In the genomic region with DNA sequence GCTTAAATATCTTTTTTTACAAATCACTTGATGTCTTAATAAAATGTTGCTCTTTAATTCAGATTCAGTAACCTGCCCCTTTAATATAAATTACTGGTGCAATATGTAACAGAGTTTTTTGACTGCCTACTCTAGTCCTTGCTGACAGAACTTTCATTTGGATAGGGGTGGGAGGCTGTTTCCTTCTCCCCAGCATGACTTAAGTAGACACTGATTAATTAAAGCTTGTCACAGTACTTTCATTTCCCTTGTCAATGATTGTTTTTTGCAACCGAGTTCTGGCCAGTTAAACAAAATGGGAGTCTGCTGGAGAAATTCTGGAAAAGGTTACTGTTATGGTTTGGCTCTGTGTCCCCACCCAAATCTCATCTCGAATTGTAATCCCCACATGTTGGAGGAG, we compare ENCODE assay signal across 21 cellular contexts. TPM values are rescaled to one million over a fixed set of nuclear protein-coding genes. Genes with fewer than 3 reads are reported as not detected.
DNase-seq lines count a peak whose midpoint lies in the region; ATAC-seq and TF ChIP-seq lines count a peak whose summit lies in the region.
"Had no signal": no experiment of that assay in that cellular context is flagged by ENCODE, and none has a peak within 500 bp of the region (broad histone marks: within the 10 kb centered on the region; RNA-seq: fewer than 3 reads in every experiment).

No MANE protein-coding gene starts in this region.

- H3K4me2 ChIP-seq in SK-N-SH = no peak overlapping the region

- H3K79me2 ChIP-seq in SK-N-SH (ENCODE audit: insufficient read depth) = no peaks in the 10 kb centered on the region

- TF ChIP-seq EP300 in SK-N-SH (IDR thresholded peaks at IDR 0.05; ENCODE audit: borderline replicate concordance in 1 of 2, low read depth in 1 of 2, low read length in 1 of 2) (no peak), suprapubic skin (IDR thresholded peaks at IDR 0.05) (no peak)

- H3K36me3 ChIP-seq in SK-N-SH (replicated peaks in 1 of 2; ENCODE audit: control insufficient read depth in 1 of 2, insufficient read depth in 2 of 2, low read length in 1 of 2) (no peaks in the 10 kb centered on the region), suprapubic skin (no peaks in the 10 kb centered on the region)
- H3K36me3 ChIP-seq: MG63, Peyer's patch had no signal

- H3K4me3 ChIP-seq in SK-N-SH (ENCODE audit: low read depth in 2 of 2, low read length in 1 of 2) = no peak overlapping the region
- H3K4me3 ChIP-seq in suprapubic skin = no peak overlapping the region
- H3K4me3 ChIP-seq: MG63, Peyer's patch, SK-N-MC had no signal

- H3K4me1 ChIP-seq in SK-N-SH (ENCODE audit: control insufficient read depth in 1 of 2, insufficient read depth in 2 of 2, low read depth in 1 of 2, low read length in 1 of 2) (peaks cover 3 to 19% of the 10 kb centered on the region in 2 experiments; a peak in 2 of 4 replicates), suprapubic skin (no peaks in the 10 kb centered on the region)
- H3K4me1 ChIP-seq: Peyer's patch had no signal

- no peaks in the 10 kb centered on the region for H3K9me3 Mint-ChIP-seq in T-cell

- no peaks in the 10 kb centered on the region for H3K36me3 Mint-ChIP-seq in T-cell

- no peak for DNase-seq in SK-N-SH
- no peak for DNase-seq in T-cell
- no peak for DNase-seq in suprapubic skin (ENCODE audit: low spot score in 2 of 2)
- DNase-seq in NCI-H2107 treated with DMSO at 0.1 percent for 48 hours (lab: John Stamatoyannopoulos, UW; ENCODE audit: unreplicated experiment) = no peak
- DNase-seq: Calu3; KG1; MG63; NCI-H1092 treated with DMSO at 0.1 percent for 48 hours; NCI-H1436; NCI-H187 treated with DMSO at 0.1 percent for 48 hours; NCI-H446 treated with DMSO at 0.1 percent for 48 hours; NCI-H526; NCI-H82; NK-92 treated with Interleukin-12 subunit alpha and Interleukin-12 subunit beta, amount 100 ng/mL, for 24 hours; OCI-M1; Peyer's patch; SHP77 treated with DMSO at 0.1 percent for 48 hours had no signal

- H3K9me3 ChIP-seq in SK-N-SH (no peaks in the 10 kb centered on the region), suprapubic skin (no peaks in the 10 kb centered on the region)
- H3K9me3 ChIP-seq: MG63, Peyer's patch had no signal

- H3K9ac ChIP-seq in SK-N-SH = no peak overlapping the region

- H3K9me2 ChIP-seq in SK-N-SH = no peaks in the 10 kb centered on the region

- H3K27ac Mint-ChIP-seq in T-cell = no peak overlapping the region

- H3K27ac ChIP-seq in SK-N-SH (ENCODE audit: low read depth in 2 of 2, low read length in 1 of 2) = no peak overlapping the region
- peak overlapping the region; percentile 34 for H3K27ac ChIP-seq in VCaP
- H3K27ac ChIP-seq in suprapubic skin = no peak overlapping the region
- H3K27ac ChIP-seq: Peyer's patch, SK-N-MC had no signal

- no peaks in the 10 kb centered on the region for H3K4me1 Mint-ChIP-seq in T-cell

- TF ChIP-seq CTCF in SK-N-SH (IDR thresholded peaks at IDR 0.05) (no peak), VCaP (conservative IDR thresholded peaks at IDR 0.05) (no peak), suprapubic skin (IDR thresholded peaks at IDR 0.05) (no peak)

- no peak for TF ChIP-seq POLR2A in suprapubic skin (IDR thresholded peaks at IDR 0.05)

- CTCF ChIA-PET in SK-N-SH (lab: Yijun Ruan, JAX) = no interaction called here
- CTCF ChIA-PET in T-cell (lab: Charles Lee) = no interaction called here

- H2AFZ ChIP-seq in SK-N-SH (ENCODE audit: low read depth) = peak overlapping the region; percentile 42; the same call in 1 of the 2 replicates

- H3K27me3 Mint-ChIP-seq in T-cell = peaks cover 1 to 16% of the 10 kb centered on the region in 2 donors

- no peaks in the 10 kb centered on the region for H3K27me3 ChIP-seq in SK-N-SH (ENCODE audit: insufficient read depth)
- H3K27me3 ChIP-seq in suprapubic skin = peaks cover 4% of the 10 kb centered on the region
- H3K27me3 ChIP-seq: MG63 had no signal

- H3K4me3 Mint-ChIP-seq in T-cell = no peak overlapping the region

- POLR2A ChIA-PET in SK-N-SH (lab: Yijun Ruan, JAX) = no interaction called here
- POLR2A ChIA-PET in T-cell (lab: Charles Lee) = no interaction called here

- no peak for TF ChIP-seq RAD21 in SK-N-SH (IDR thresholded peaks at IDR 0.05; ENCODE audit: low read length)

- no peak for ATAC-seq in SK-N-SH treated with all-trans-retinoic acid at 6 μM for 48 hours
- peak; percentile 50 for ATAC-seq in HG03432 (IDR thresholded peaks at IDR 0.05; ENCODE audit: unreplicated experiment)
- ATAC-seq in T-cell (replicated peaks in 1 of 4) = no peak

- WGBS in SK-N-SH (ENCODE audit: low lambda C conversion rate) = 25% methylated on average over 2 of the region's 2 CpGs
- 60% methylated on average over 2 of the region's 2 CpGs for WGBS in suprapubic skin

- H3F3A ChIP-seq in SK-N-SH (replicated peaks; ENCODE audit: insufficient read depth) = peaks cover 6% of the 10 kb centered on the region

- H4K20me1 ChIP-seq in SK-N-SH (ENCODE audit: insufficient read depth) = no peaks in the 10 kb centered on the region

TF ChIP-seq in SK-N-SH, 30 proteins besides CTCF, POLR2A, EP300 and RAD21 (continues in another document):
- no peak for TF ChIP-seq CHD2 (IDR thresholded peaks at IDR 0.05; ENCODE audit: low read length, partially characterized antibody)
- no peak for TF ChIP-seq TCF12 (IDR thresholded peaks at IDR 0.05)
- no peak for TF ChIP-seq TAF1 (IDR thresholded peaks at IDR 0.05; ENCODE audit: borderline replicate concordance, low read depth, low read length)
- no peak for TF ChIP-seq RFX5 (IDR thresholded peaks at IDR 0.05; ENCODE audit: low read length)
- TF ChIP-seq JUND (IDR thresholded peaks at IDR 0.05) = no peak
- TF ChIP-seq GATA2 (CRISPR knock-in tag; IDR thresholded peaks at IDR 0.05) = no peak
- no peak for TF ChIP-seq SMC3 (IDR thresholded peaks at IDR 0.05; ENCODE audit: low read depth, low read length)
- TF ChIP-seq ELF1 (IDR thresholded peaks at IDR 0.05) = no peak
- TF ChIP-seq, protein P1, sequence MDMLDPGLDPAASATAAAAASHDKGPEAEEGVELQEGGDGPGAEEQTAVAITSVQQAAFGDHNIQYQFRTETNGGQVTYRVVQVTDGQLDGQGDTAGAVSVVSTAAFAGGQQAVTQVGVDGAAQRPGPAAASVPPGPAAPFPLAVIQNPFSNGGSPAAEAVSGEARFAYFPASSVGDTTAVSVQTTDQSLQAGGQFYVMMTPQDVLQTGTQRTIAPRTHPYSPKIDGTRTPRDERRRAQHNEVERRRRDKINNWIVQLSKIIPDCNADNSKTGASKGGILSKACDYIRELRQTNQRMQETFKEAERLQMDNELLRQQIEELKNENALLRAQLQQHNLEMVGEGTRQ (IDR thresholded peaks at IDR 0.05; ENCODE audit: borderline replicate concordance, low read depth, low read length) = no peak
- no peak for TF ChIP-seq GABPA (IDR thresholded peaks at IDR 0.05; ENCODE audit: low read depth)
- TF ChIP-seq TEAD4 (IDR thresholded peaks at IDR 0.05; ENCODE audit: borderline replicate concordance, insufficient read depth) = no peak
- no peak for TF ChIP-seq NFIC (IDR thresholded peaks at IDR 0.05; ENCODE audit: borderline replicate concordance)
- TF ChIP-seq NRF1 (IDR thresholded peaks at IDR 0.05; ENCODE audit: low read depth, low read length) = no peak
- no peak for TF ChIP-seq FOSL2 (IDR thresholded peaks at IDR 0.05; ENCODE audit: borderline replicate concordance, low read depth)

TF ChIP-seq in SK-N-SH treated with all-trans-retinoic acid at 6 μM for 48 hours, 23 proteins besides CTCF, POLR2A, EP300 and RAD21:
- TF ChIP-seq, protein P2, sequence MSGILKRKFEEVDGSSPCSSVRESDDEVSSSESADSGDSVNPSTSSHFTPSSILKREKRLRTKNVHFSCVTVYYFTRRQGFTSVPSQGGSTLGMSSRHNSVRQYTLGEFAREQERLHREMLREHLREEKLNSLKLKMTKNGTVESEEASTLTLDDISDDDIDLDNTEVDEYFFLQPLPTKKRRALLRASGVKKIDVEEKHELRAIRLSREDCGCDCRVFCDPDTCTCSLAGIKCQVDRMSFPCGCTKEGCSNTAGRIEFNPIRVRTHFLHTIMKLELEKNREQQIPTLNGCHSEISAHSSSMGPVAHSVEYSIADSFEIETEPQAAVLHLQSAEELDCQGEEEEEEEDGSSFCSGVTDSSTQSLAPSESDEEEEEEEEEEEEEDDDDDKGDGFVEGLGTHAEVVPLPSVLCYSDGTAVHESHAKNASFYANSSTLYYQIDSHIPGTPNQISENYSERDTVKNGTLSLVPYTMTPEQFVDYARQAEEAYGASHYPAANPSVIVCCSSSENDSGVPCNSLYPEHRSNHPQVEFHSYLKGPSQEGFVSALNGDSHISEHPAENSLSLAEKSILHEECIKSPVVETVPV (CRISPR knock-in tag; IDR thresholded peaks at IDR 0.05) = no peak
- TF ChIP-seq, protein P3, sequence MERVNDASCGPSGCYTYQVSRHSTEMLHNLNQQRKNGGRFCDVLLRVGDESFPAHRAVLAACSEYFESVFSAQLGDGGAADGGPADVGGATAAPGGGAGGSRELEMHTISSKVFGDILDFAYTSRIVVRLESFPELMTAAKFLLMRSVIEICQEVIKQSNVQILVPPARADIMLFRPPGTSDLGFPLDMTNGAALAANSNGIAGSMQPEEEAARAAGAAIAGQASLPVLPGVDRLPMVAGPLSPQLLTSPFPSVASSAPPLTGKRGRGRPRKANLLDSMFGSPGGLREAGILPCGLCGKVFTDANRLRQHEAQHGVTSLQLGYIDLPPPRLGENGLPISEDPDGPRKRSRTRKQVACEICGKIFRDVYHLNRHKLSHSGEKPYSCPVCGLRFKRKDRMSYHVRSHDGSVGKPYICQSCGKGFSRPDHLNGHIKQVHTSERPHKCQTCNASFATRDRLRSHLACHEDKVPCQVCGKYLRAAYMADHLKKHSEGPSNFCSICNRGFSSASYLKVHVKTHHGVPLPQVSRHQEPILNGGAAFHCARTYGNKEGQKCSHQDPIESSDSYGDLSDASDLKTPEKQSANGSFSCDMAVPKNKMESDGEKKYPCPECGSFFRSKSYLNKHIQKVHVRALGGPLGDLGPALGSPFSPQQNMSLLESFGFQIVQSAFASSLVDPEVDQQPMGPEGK (CRISPR knock-in tag; IDR thresholded peaks at IDR 0.05; ENCODE audit: borderline replicate concordance) = no peak
- TF ChIP-seq ARNTL (CRISPR knock-in tag; IDR thresholded peaks at IDR 0.05; ENCODE audit: borderline replicate concordance, low read depth) (no peak), SNAI2 (CRISPR knock-in tag; IDR thresholded peaks at IDR 0.05) (no peak), CSDC2 (CRISPR knock-in tag; IDR thresholded peaks at IDR 0.05) (no peak), ZNF70 (CRISPR knock-in tag; IDR thresholded peaks at IDR 0.05) (no peak), TOX (CRISPR knock-in tag; IDR thresholded peaks at IDR 0.05; ENCODE audit: borderline replicate concordance) (no peak)

RNA-seq across cellular contexts. Expression of a gene that starts 37.3 kb away (rescaled TPM):
- polyA plus RNA-seq in SK-N-SH (2012; rRNA removed) = 1.5 and 2.1 TPM in 2 replicates
- polyA plus RNA-seq in SK-N-SH (2012; cell fraction: cytosol; rRNA removed) = 2.4 and 2.6 TPM in 2 replicates
- 0.62 and 1.2 TPM in 2 replicates for polyA plus RNA-seq in SK-N-SH (2012; cell fraction: nucleus; rRNA removed)
- total RNA-seq in T-cell (1 to 10 TPM in 3 of 5 donors, under 1 TPM in 2; 0.43 to 4.6 (median 3.2) TPM), suprapubic skin (1 to 10 TPM in 1 of 4 donors, under 1 TPM in 3; 0.70 to 1.9 (median 0.92) TPM)
